Comparison of ENCODE assay signal across 1 cellular context in the genomic region with DNA sequence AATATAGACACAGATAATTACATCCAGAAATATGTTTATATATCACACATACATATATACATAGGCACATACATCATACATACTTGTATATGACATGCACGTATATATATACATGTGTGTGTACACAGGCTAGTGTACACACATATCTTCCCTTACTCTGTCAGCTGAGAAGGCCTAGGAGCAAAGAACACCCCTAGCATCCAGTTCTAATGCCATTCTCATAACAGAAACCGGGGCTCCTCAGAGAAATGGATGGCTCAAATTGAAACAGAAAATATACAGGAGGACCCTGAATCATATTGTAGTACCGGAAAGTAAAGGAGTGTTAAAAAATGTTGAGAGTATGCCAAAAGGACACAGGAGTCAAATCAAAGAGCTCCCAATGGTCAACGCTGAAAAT.
TF ChIP-seq lines count a peak whose summit lies in the region.

No MANE protein-coding gene starts in this region.

TF ChIP-seq in endothelial cell of umbilical vein, 7 proteins besides CTCF, POLR2A, EP300 and RAD21:
- TF ChIP-seq EZH2 (IDR thresholded peaks at IDR 0.05; ENCODE audit: borderline replicate concordance, low read depth, low read length, severe bottlenecking), result no peak
- no peak for TF ChIP-seq JUN (IDR thresholded peaks at IDR 0.05; ENCODE audit: borderline replicate concordance, insufficient read depth, insufficient read length, low read depth)
- no peak for TF ChIP-seq MYC (IDR thresholded peaks at IDR 0.05; ENCODE audit: low read depth, low read length)
- peak; percentile 15 for TF ChIP-seq POLR2AphosphoS5 (IDR thresholded peaks at IDR 0.05; ENCODE audit: insufficient read depth, low read depth, low read length)
